In the genomic region with DNA sequence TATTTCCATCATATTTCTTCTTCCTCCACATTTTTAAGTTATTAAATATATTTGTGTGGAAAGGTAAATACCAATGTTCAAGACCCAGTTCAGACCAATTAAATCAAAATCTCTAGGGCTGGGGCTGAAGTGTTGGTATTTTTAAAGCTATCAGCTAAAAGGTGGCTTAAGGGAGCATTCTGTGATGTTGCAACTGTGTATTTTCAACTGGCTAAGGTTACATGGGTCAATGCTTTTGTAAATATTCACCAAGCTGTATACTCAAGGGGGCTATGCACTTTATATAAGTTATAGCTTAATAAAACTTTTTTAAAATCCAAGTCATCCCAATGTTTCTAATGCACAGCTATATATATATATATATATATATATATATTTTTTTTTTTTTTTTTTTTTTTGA, we compare ENCODE assay signal across 10 cellular contexts.
"Had no signal": no experiment of that assay in that cellular context is flagged by ENCODE, and none has a peak within 500 bp of the region (broad histone marks: within the 10 kb centered on the region; RNA-seq: fewer than 3 reads in every experiment).

No MANE protein-coding gene starts in this region.

- ATAC-seq: GM23338, HCT116 had no signal

- FAIRE-seq: H1, H54, HTR-8/SVneo had no signal

- H3K27ac ChIP-seq: KMS-11 had no signal

- DNase-seq: H9, HFFc6, Karpas-422, KBM-7 had no signal

- H3K9ac ChIP-seq: KMS-11 had no signal

- H3K4me3 ChIP-seq: GM23338 had no signal
